ENCODE assay signal across 1 cellular context in genomic region chr3:49411968-49412631, GRCh38.
TF ChIP-seq lines count a peak whose summit lies in the region.

Gene RHOA, minus strand, starts transcription at chr3:49411976. Its CDS starts 36,387 bp downstream, at chr3:49375589.
Gene TCTA, plus strand, starts transcription at chr3:49412423. Its CDS starts 4 bp downstream, at chr3:49412427.

TF ChIP-seq in WTC11, 78 proteins besides CTCF, POLR2A, EP300 and RAD21 (continued from another document and continues in another):
- no peak for TF ChIP-seq AFF4 (CRISPR knock-in tag; IDR thresholded peaks at IDR 0.05; ENCODE audit: borderline replicate concordance)
- TF ChIP-seq HMGXB4 (CRISPR knock-in tag; IDR thresholded peaks at IDR 0.05): no peak; the same call in 1 of the 2 replicates
- TF ChIP-seq ETV6 (CRISPR knock-in tag; IDR thresholded peaks at IDR 0.05): peak; percentile 65
- TF ChIP-seq JAZF1 (CRISPR knock-in tag; IDR thresholded peaks at IDR 0.05): no peak
- no peak for TF ChIP-seq NFATC4 (CRISPR knock-in tag; IDR thresholded peaks at IDR 0.05)
- TF ChIP-seq NFE2L1 (CRISPR knock-in tag; IDR thresholded peaks at IDR 0.05): no peak; the same call in 1 of the 2 replicates
- no peak for TF ChIP-seq MXD4 (CRISPR knock-in tag; IDR thresholded peaks at IDR 0.05; ENCODE audit: borderline replicate concordance)
- TF ChIP-seq CREB1 (CRISPR knock-in tag; IDR thresholded peaks at IDR 0.05): no peak
- TF ChIP-seq ATF2 (CRISPR knock-in tag; IDR thresholded peaks at IDR 0.05; ENCODE audit: borderline replicate concordance, low read depth): no peak
- no peak for TF ChIP-seq ZNF263 (CRISPR knock-in tag; IDR thresholded peaks at IDR 0.05; ENCODE audit: low read depth)
- no peak; the same call in 1 of the 2 replicates for TF ChIP-seq IRF2 (CRISPR knock-in tag; IDR thresholded peaks at IDR 0.05; ENCODE audit: borderline replicate concordance, low read depth)
- peak; percentile 44; the same call in 1 of the 2 replicates for TF ChIP-seq TEAD1 (CRISPR knock-in tag; IDR thresholded peaks at IDR 0.05)
- no peak for TF ChIP-seq IRF1 (CRISPR knock-in tag; IDR thresholded peaks at IDR 0.05)
- TF ChIP-seq STAT6 (CRISPR knock-in tag; conservative IDR thresholded peaks at IDR 0.05; ENCODE audit: low read depth): no peak
- TF ChIP-seq ATF6 (CRISPR knock-in tag; IDR thresholded peaks at IDR 0.05): no peak
- 0 out of 2 replicates have a peak, but pooled peaks have one; percentile 77 for TF ChIP-seq TCF7 (CRISPR knock-in tag; IDR thresholded peaks at IDR 0.05; ENCODE audit: low read depth)
- TF ChIP-seq ESRRA (CRISPR knock-in tag; IDR thresholded peaks at IDR 0.05; ENCODE audit: borderline replicate concordance): no peak
- peak; percentile 81; the same call in 1 of the 2 replicates for TF ChIP-seq TP53 (CRISPR knock-in tag; IDR thresholded peaks at IDR 0.05)
- 0 out of 2 replicates have a peak, but pooled peaks have one; percentile 42 for TF ChIP-seq E2F4 (CRISPR knock-in tag; IDR thresholded peaks at IDR 0.05; ENCODE audit: borderline replicate concordance, low read depth)
- no peak for TF ChIP-seq TEAD4 (CRISPR knock-in tag; IDR thresholded peaks at IDR 0.05)
- peak; percentile 75 for TF ChIP-seq SP1 (CRISPR knock-in tag; conservative IDR thresholded peaks at IDR 0.05)
- TF ChIP-seq CDX4 (CRISPR knock-in tag; IDR thresholded peaks at IDR 0.05; ENCODE audit: borderline replicate concordance): no peak
- TF ChIP-seq GRHL2 (CRISPR knock-in tag; IDR thresholded peaks at IDR 0.05; ENCODE audit: insufficient replicate concordance, severe bottlenecking): no peak
- TF ChIP-seq PRRX2 (CRISPR knock-in tag; IDR thresholded peaks at IDR 0.05): no peak
- TF ChIP-seq ZNF512 (CRISPR knock-in tag; IDR thresholded peaks at IDR 0.05; ENCODE audit: borderline replicate concordance): no peak
- TF ChIP-seq ZNF121 (CRISPR knock-in tag; IDR thresholded peaks at IDR 0.05): no peak
- TF ChIP-seq ERG (CRISPR knock-in tag; IDR thresholded peaks at IDR 0.05): no peak
- TF ChIP-seq ZNF423 (CRISPR knock-in tag; IDR thresholded peaks at IDR 0.05): no peak
- TF ChIP-seq ZNF416 (CRISPR knock-in tag; IDR thresholded peaks at IDR 0.05): no peak
- no peak for TF ChIP-seq FOXP4 (CRISPR knock-in tag; IDR thresholded peaks at IDR 0.05)
- TF ChIP-seq MAX (CRISPR knock-in tag; IDR thresholded peaks at IDR 0.05): no peak; the same call in 1 of the 2 replicates
- TF ChIP-seq EMX1 (CRISPR knock-in tag; IDR thresholded peaks at IDR 0.05): no peak
- peak; percentile 93 for TF ChIP-seq MYBL2 (CRISPR knock-in tag; IDR thresholded peaks at IDR 0.05)
- TF ChIP-seq GABPB1 (CRISPR knock-in tag; IDR thresholded peaks at IDR 0.05): no peak
- TF ChIP-seq OVOL2 (CRISPR knock-in tag; IDR thresholded peaks at IDR 0.05; ENCODE audit: borderline replicate concordance): no peak
